In genomic region chr12:114476159-114476558, GRCh38 we compare ENCODE assay signal across 10 cellular contexts.
DNase-seq lines count a peak whose midpoint lies in the region; ATAC-seq and TF ChIP-seq lines count a peak whose summit lies in the region.
"Had no signal": no experiment of that assay in that cellular context is flagged by ENCODE, and none has a peak within 500 bp of the region (broad histone marks: within the 10 kb centered on the region; RNA-seq: fewer than 3 reads in every experiment).

No MANE protein-coding gene starts in this region.

- H3K4me3 ChIP-seq in PC-3 (ENCODE audit: low read length) (no peak overlapping the region), fibroblast of pulmonary artery (replicated peaks; ENCODE audit: low read depth, low read length) (no peak overlapping the region)

- H3K27me3 ChIP-seq in PC-3 (ENCODE audit: low read length): peaks cover 84% of the 10 kb centered on the region

- no peak overlapping the region for H3K9ac ChIP-seq in PC-3 (ENCODE audit: low read length)

- TF ChIP-seq CTCF in PC-3 (conservative IDR thresholded peaks at IDR 0.05; ENCODE audit: low read depth, low read length) (peak; percentile 74), fibroblast of pulmonary artery (IDR thresholded peaks at IDR 0.05; ENCODE audit: low read length, missing control alignments) (peak; percentile 62), GM10248 (IDR thresholded peaks at IDR 0.05; ENCODE audit: control extremely low read depth, extremely low read depth, low read depth, missing control alignments) (no peak)

- CTCF ChIA-PET in PC-3 (lab: Charles Lee) (interaction anchor here (2.8 kb wide), 1 partner anchor 496 kb away, joined by 17 read pairs; no protein-coding TSS in a partner anchor), GM10248 (lab: Yijun Ruan, JAX) (interaction anchor here (1.0 kb wide), 1 partner anchor 495 kb away, joined by 5 read pairs; no protein-coding TSS in a partner anchor)

- intact Hi-C loops in PC-3 (cut with micrococcal nuclease): loop anchor here (1.0 kb wide), 2 partner anchors 462 to 496 kb away; no protein-coding TSS in a partner anchor

- H4K20me1 ChIP-seq in PC-3 (ENCODE audit: low read length): no peaks in the 10 kb centered on the region

- ATAC-seq in PC-3: peak; percentile 70
- no peak for ATAC-seq in HG02970 (IDR thresholded peaks at IDR 0.05; ENCODE audit: low FRiP score, unreplicated experiment)

- DNase-seq in DMS53 (lab: John Stamatoyannopoulos, UW): peak; percentile 49
- DNase-seq in DMS53 treated with DMSO at 0.1 percent for 48 hours (lab: John Stamatoyannopoulos, UW; ENCODE audit: unreplicated experiment): no peak
- peak; percentile 62 for DNase-seq in PC-3
- DNase-seq in fibroblast of pulmonary artery (ENCODE audit: low read depth): peak; percentile 58
- peak; percentile 1 for DNase-seq in stromal cell of bone marrow (ENCODE audit: low read depth)
- DNase-seq in GM10248 (ENCODE audit: extremely low spot score): no peak
- no peak for DNase-seq in T-helper 9 cell
- DNase-seq: activated CD8-positive, alpha-beta memory T cell treated with anti-CD3 and anti-CD28 coated beads, Interleukin-2, amount 50 U/mL, for 48 hours; MV-4-11 had no signal

- no TSS peak for BruUV-seq in PC-3 (replicated peaks; lab: Mats Ljungman, UMichigan)

- H3K9me2 ChIP-seq in PC-3 (replicated peaks; ENCODE audit: low read length): no peaks in the 10 kb centered on the region

- no peaks in the 10 kb centered on the region for H3K79me2 ChIP-seq in PC-3 (ENCODE audit: low read length)

- H3K4me2 ChIP-seq in PC-3 (ENCODE audit: low read length): no peak overlapping the region

- H2AFZ ChIP-seq in PC-3 (ENCODE audit: low read length): no peak overlapping the region

- no peaks in the 10 kb centered on the region for H3K36me3 ChIP-seq in PC-3 (ENCODE audit: low read depth, low read length)

- H3K9me3 ChIP-seq in PC-3 (ENCODE audit: low read length): no peaks in the 10 kb centered on the region

- H3K4me1 ChIP-seq in PC-3 (ENCODE audit: insufficient read depth, low read length): no peaks in the 10 kb centered on the region

- POLR2A ChIA-PET in PC-3 (lab: Charles Lee; ENCODE audit: unreplicated experiment) (no interaction called here), GM10248 (lab: Yijun Ruan, JAX) (no interaction called here)

- H3F3A ChIP-seq in PC-3 (ENCODE audit: low read length, unreplicated experiment): no peaks in the 10 kb centered on the region

- no peak overlapping the region for H3K27ac ChIP-seq in PC-3 (ENCODE audit: low read length)

Comparison
In these comparisons a context has a peak if more than half of its experiments do, and no peak if none do; other contexts are left out.
1. DNase-seq: peak in DMS53 (single experiment), PC-3 (single experiment), fibroblast of pulmonary artery (single experiment) and stromal cell of bone marrow (single experiment); none in DMS53 treated with DMSO at 0.1 percent for 48 hours (single experiment), GM10248 (single experiment) and T-helper 9 cell (single experiment).